21 cellular contexts compared by ENCODE assay signal in the genomic region with DNA sequence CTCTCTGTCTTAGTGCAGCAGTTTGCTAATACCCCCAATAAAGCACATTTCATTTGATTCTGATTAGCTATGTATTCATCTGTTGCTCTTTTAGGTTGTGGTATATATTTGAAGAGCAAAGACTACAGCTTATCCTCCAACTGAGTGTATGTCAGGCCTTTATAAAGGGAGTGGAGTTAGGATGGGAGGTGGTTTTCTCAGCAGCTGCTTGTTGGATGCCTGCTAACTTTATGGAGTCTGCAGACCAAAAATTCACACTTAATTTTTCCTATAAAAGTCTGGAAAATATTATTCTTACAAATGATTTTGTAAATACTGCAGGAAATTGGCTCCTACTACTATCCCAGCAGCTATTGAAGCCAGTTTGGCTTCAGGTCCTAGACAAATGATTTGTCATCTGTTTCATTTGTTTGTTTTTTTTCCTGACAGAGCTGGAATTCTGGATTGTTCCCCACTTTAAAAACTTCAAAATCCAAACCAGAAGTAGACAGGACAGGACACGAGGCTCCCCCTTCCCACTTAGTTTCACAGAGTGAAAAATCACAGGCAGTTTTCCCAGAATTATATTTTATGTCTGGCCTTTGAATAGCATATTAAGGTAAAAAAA.
"Had no signal": no experiment of that assay in that cellular context is flagged by ENCODE, and none has a peak within 500 bp of the region (broad histone marks: within the 10 kb centered on the region; RNA-seq: fewer than 3 reads in every experiment).

No MANE protein-coding gene starts in this region.

- H3K4me1 ChIP-seq: foreskin keratinocyte, sigmoid colon, thyroid gland, upper lobe of left lung had no signal

- H3K27ac ChIP-seq: cardiac muscle cell, foreskin keratinocyte, neutrophil, upper lobe of left lung, vagina had no signal

- H3K4me3 ChIP-seq: cardiac muscle cell, lung, sigmoid colon, thyroid gland, upper lobe of left lung, vagina had no signal

- H3K27me3 ChIP-seq: cardiac muscle cell, foreskin keratinocyte, neutrophil, sigmoid colon, thyroid gland, upper lobe of left lung, vagina had no signal

- H3K36me3 ChIP-seq: cardiac muscle cell, neutrophil, sigmoid colon, thyroid gland, upper lobe of left lung, vagina had no signal

- H3K9me3 ChIP-seq: neutrophil, sigmoid colon, thyroid gland, upper lobe of left lung, vagina had no signal

- DNase-seq: activated B cell treated with CpG ODN at 0.5 μM for 24 hours; activated CD8-positive, alpha-beta memory T cell treated with anti-CD3 and anti-CD28 coated beads, Interleukin-2, amount 10 ng/mL, durations not matched to agents 7 days and 5 days; activated CD8-positive, alpha-beta T cell treated with anti-CD3 and anti-CD28 coated beads, Interleukin-2, amount 10 ng/mL, durations not matched to agents 7 days and 5 days; activated naive CD8-positive, alpha-beta T cell treated with anti-CD3 and anti-CD28 coated beads, Interleukin-2, amount 50 U/mL, for 24 hours; activated T-cell treated with anti-CD3 and anti-CD28 coated beads, Interleukin-2, amount 50 U/mL, for 48 hours; anterior cingulate cortex; foreskin keratinocyte; hippocampal formation; mesendoderm; natural killer cell; sigmoid colon; small intestine; stimulated activated CD4-positive, alpha-beta T cell treated with anti-CD3 and anti-CD28 coated beads, Interleukin-4, amount 100 ng/mL, for 24 hours; T-helper 1 cell; thyroid gland; upper lobe of left lung had no signal

- ATAC-seq: activated CD8-positive, alpha-beta memory T cell treated with anti-CD3 and anti-CD28 coated beads, Interleukin-2, amount 10 ng/mL, durations not matched to agents 7 days and 5 days; activated CD8-positive, alpha-beta T cell treated with anti-CD3 and anti-CD28 coated beads, Interleukin-2, amount 10 ng/mL, durations not matched to agents 7 days and 5 days; activated naive CD8-positive, alpha-beta T cell treated with anti-CD3 and anti-CD28 coated beads, Interleukin-2, amount 50 U/mL, for 24 hours; foreskin keratinocyte; natural killer cell; stimulated activated effector memory CD8-positive, alpha-beta T cell treated with anti-CD3 and anti-CD28 coated beads, Interleukin-12 subunit alpha, Interleukin-12 subunit beta, amount 100 ng/mL, for 72 hours had no signal
